Comparison of ENCODE assay signal across 1 cellular context in genomic region chr17:77420804-77421634, GRCh38.
A peak's percentile ranks its signal among the peaks of the same experiment; 100 is the strongest.
TF ChIP-seq lines count a peak whose summit lies in the region.

No MANE protein-coding gene starts in this region.

TF ChIP-seq in IMR-90, 13 proteins besides CTCF, POLR2A, EP300 and RAD21:
- TF ChIP-seq MAZ (IDR thresholded peaks at IDR 0.05; ENCODE audit: borderline replicate concordance, low read depth, low read length) (peak; percentile 74; the same call in 1 of the 2 replicates), ELK1 (IDR thresholded peaks at IDR 0.05; ENCODE audit: borderline replicate concordance, low read depth, low read length) (no peak), RCOR1 (IDR thresholded peaks at IDR 0.05; ENCODE audit: insufficient replicate concordance, low read length) (peak; percentile 42)
